8 cellular contexts compared by ENCODE assay signal in the genomic region with DNA sequence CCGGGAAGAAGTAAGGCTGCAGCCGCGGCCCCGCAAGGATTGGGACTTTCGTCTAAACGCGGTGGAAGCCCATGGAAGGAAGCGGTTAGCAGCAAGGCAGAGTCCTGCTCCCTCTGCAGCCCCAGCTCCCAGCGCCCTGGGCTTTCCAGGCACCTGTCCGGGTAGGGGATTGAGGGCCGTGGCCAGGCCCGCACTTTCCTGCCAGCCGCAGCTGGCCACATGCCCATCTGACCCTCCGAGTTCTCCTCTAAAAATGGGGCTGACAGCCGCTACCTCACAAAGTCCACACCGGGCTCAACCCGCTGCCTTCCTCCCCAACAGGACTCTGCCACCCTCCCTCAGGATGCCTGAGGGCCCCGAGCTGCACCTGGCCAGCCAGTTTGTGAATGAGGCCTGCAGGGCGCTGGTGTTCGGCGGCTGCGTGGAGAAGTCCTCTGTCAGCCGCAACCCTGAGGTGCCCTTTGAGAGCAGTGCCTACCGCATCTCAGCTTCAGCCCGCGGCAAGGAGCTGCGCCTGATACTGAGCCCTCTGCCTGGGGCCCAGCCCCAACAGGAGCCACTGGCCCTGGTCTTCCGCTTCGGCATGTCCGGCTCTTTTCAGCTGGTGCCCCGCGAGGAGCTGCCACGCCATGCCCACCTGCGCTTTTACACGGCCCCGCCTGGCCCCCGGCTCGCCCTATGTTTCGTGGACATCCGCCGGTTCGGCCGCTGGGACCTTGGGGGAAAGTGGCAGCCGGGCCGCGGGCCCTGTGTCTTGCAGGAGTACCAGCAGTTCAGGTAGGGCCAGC. TPM values are rescaled to one million over a fixed set of nuclear protein-coding genes. Genes with fewer than 3 reads are reported as not detected.
A peak's percentile ranks its signal among the peaks of the same experiment; 100 is the strongest.
DNase-seq lines count a peak whose midpoint lies in the region; ATAC-seq, FAIRE-seq and TF ChIP-seq lines count a peak whose summit lies in the region.

No MANE protein-coding gene starts in this region.

- H3K36me3 Mint-ChIP-seq in T-helper 1 cell treated with Interleukin-12 subunit alpha and Interleukin-12 subunit beta and Interleukin-4 antibody, amounts not matched to agents 30 μg/mL and 1 μg/mL, for 36 hours (ENCODE audit: low read depth), result peaks cover 29% of the 10 kb centered on the region
- peaks cover 32% of the 10 kb centered on the region for H3K36me3 Mint-ChIP-seq in activated naive CD8-positive, alpha-beta T cell treated with anti-CD3 and anti-CD28 coated beads for 36 hours

- H3K4me3 ChIP-seq in iPS-15b (ENCODE audit: low read depth, low read length), result peak overlapping the region; percentile 91
- peak overlapping the region; percentile 80 to 81 for H3K4me3 ChIP-seq in small intestine (ENCODE audit: low read depth in 1 of 2, low read length in 2 of 2)

- H3K27me3 Mint-ChIP-seq in T-helper 1 cell treated with Interleukin-12 subunit alpha and Interleukin-12 subunit beta and Interleukin-4 antibody, amounts not matched to agents 30 μg/mL and 1 μg/mL, for 36 hours (ENCODE audit: low read depth), result peaks cover 23% of the 10 kb centered on the region
- peaks cover 4% of the 10 kb centered on the region for H3K27me3 Mint-ChIP-seq in activated naive CD8-positive, alpha-beta T cell treated with anti-CD3 and anti-CD28 coated beads for 36 hours

- DNase-seq in T-helper 1 cell (no peak), small intestine (peak; percentile 37), GM10248 (ENCODE audit: extremely low spot score) (no peak)
- no peak for DNase-seq in activated naive CD8-positive, alpha-beta T cell treated with anti-CD3 and anti-CD28 coated beads for 36 hours

- H3K4me1 ChIP-seq in iPS-15b (ENCODE audit: control insufficient read depth, insufficient read depth, low read length) (no peaks in the 10 kb centered on the region), small intestine (ENCODE audit: control insufficient read depth in 2 of 2, insufficient read depth in 1 of 2, low read depth in 1 of 2, low read length in 1 of 2) (peaks cover 0 to 5% of the 10 kb centered on the region in 2 donors)

- H3K9me3 ChIP-seq in iPS-15b (ENCODE audit: control insufficient read depth, insufficient read depth, low read length), result no peaks in the 10 kb centered on the region
- H3K9me3 ChIP-seq in small intestine (ENCODE audit: control insufficient read depth, low read depth), result no peaks in the 10 kb centered on the region

- H3K36me3 ChIP-seq in iPS-15b (ENCODE audit: control insufficient read depth, insufficient read depth, low read length) (no peaks in the 10 kb centered on the region), small intestine (ENCODE audit: control insufficient read depth in 2 of 2, insufficient read depth in 2 of 2, low read length in 2 of 2) (no peaks in the 10 kb centered on the region)

- no peak for FAIRE-seq in small intestine (lab: Jason Lieb, UNC)

- no peak overlapping the region for H3K27ac Mint-ChIP-seq in T-helper 1 cell treated with Interleukin-12 subunit alpha and Interleukin-12 subunit beta and Interleukin-4 antibody, amounts not matched to agents 30 μg/mL and 1 μg/mL, for 36 hours
- H3K27ac Mint-ChIP-seq in activated naive CD8-positive, alpha-beta T cell treated with anti-CD3 and anti-CD28 coated beads for 36 hours, result peak overlapping the region; percentile 62

- no peak for ATAC-seq in HG03196 (IDR thresholded peaks at IDR 0.05; ENCODE audit: unreplicated experiment)
- ATAC-seq in HG03565 (IDR thresholded peaks at IDR 0.05; ENCODE audit: unreplicated experiment), result no peak

- H3K27ac ChIP-seq in small intestine (ENCODE audit: low read depth in 1 of 2, low read length in 1 of 2), result no peak overlapping the region

- no peak for TF ChIP-seq CTCF in GM10248 (IDR thresholded peaks at IDR 0.05; ENCODE audit: control extremely low read depth, extremely low read depth, low read depth, missing control alignments)

- WGBS in small intestine, 3 donors, result 11 to 36% (median 34%) methylated on average over 45 to 46 of the region's 46 CpGs

- POLR2A ChIA-PET in GM10248 (lab: Yijun Ruan, JAX), result interaction anchor here (1.1 to 1.2 kb wide), 2 partner anchors 19 to 390 kb away, joined by 3 read pairs; no protein-coding TSS in a partner anchor

- peak overlapping the region; percentile 54 for H3K9ac ChIP-seq in iPS-15b (ENCODE audit: low read depth, low read length)

- H3K4me3 Mint-ChIP-seq in T-helper 1 cell treated with Interleukin-12 subunit alpha and Interleukin-12 subunit beta and Interleukin-4 antibody, amounts not matched to agents 30 μg/mL and 1 μg/mL, for 36 hours, result peak overlapping the region; percentile 31
- H3K4me3 Mint-ChIP-seq in activated naive CD8-positive, alpha-beta T cell treated with anti-CD3 and anti-CD28 coated beads for 36 hours, result peak overlapping the region; percentile 59

- H3K27me3 ChIP-seq in iPS-15b (ENCODE audit: control insufficient read depth, insufficient read depth, low read length) (peaks cover 19% of the 10 kb centered on the region), small intestine (ENCODE audit: control insufficient read depth in 2 of 2, insufficient read depth in 2 of 2, low read length in 2 of 2) (no peaks in the 10 kb centered on the region)

- peaks cover 23% of the 10 kb centered on the region for H3K4me1 Mint-ChIP-seq in T-helper 1 cell treated with Interleukin-12 subunit alpha and Interleukin-12 subunit beta and Interleukin-4 antibody, amounts not matched to agents 30 μg/mL and 1 μg/mL, for 36 hours (ENCODE audit: low read depth)
- H3K4me1 Mint-ChIP-seq in activated naive CD8-positive, alpha-beta T cell treated with anti-CD3 and anti-CD28 coated beads for 36 hours, result peaks cover 30% of the 10 kb centered on the region

- CTCF ChIA-PET in GM10248 (lab: Yijun Ruan, JAX), result interaction anchor here (4.9 kb wide), 1 partner anchor 19 kb away, joined by 23 read pairs; a partner anchor contains a TSS

- H3K9me3 Mint-ChIP-seq in T-helper 1 cell treated with Interleukin-12 subunit alpha and Interleukin-12 subunit beta and Interleukin-4 antibody, amounts not matched to agents 30 μg/mL and 1 μg/mL, for 36 hours, result peaks cover 16% of the 10 kb centered on the region
- peaks cover 11% of the 10 kb centered on the region for H3K9me3 Mint-ChIP-seq in activated naive CD8-positive, alpha-beta T cell treated with anti-CD3 and anti-CD28 coated beads for 36 hours

RNA-seq across cellular contexts. Expression of a gene that starts 1.9 kb away (rescaled TPM):
- 1 to 10 TPM; 5.4 to 7.3 TPM for total RNA-seq in activated naive CD8-positive, alpha-beta T cell treated with anti-CD3 and anti-CD28 coated beads for 36 hours
- 10 to 100 TPM; 18.8 to 63.1 (median 38.6) TPM for polyA plus RNA-seq in small intestine

RNA-seq across cellular contexts. Expression of a gene that starts 12.9 kb away (rescaled TPM):
- 10 to 100 TPM; 92.7 to 97.4 TPM for total RNA-seq in activated naive CD8-positive, alpha-beta T cell treated with anti-CD3 and anti-CD28 coated beads for 36 hours
- 100 to 1,000 TPM; 114 to 177 (median 115) TPM for polyA plus RNA-seq in small intestine

RNA-seq across cellular contexts. Expression of a gene that starts 19.6 kb away (rescaled TPM):
- 100 to 1,000 TPM; 123 to 135 TPM for total RNA-seq in activated naive CD8-positive, alpha-beta T cell treated with anti-CD3 and anti-CD28 coated beads for 36 hours
- polyA plus RNA-seq in small intestine, result 100 to 1,000 TPM; 109 to 379 (median 168) TPM
